ENCODE assay signal across 8 cellular contexts in the genomic region with DNA sequence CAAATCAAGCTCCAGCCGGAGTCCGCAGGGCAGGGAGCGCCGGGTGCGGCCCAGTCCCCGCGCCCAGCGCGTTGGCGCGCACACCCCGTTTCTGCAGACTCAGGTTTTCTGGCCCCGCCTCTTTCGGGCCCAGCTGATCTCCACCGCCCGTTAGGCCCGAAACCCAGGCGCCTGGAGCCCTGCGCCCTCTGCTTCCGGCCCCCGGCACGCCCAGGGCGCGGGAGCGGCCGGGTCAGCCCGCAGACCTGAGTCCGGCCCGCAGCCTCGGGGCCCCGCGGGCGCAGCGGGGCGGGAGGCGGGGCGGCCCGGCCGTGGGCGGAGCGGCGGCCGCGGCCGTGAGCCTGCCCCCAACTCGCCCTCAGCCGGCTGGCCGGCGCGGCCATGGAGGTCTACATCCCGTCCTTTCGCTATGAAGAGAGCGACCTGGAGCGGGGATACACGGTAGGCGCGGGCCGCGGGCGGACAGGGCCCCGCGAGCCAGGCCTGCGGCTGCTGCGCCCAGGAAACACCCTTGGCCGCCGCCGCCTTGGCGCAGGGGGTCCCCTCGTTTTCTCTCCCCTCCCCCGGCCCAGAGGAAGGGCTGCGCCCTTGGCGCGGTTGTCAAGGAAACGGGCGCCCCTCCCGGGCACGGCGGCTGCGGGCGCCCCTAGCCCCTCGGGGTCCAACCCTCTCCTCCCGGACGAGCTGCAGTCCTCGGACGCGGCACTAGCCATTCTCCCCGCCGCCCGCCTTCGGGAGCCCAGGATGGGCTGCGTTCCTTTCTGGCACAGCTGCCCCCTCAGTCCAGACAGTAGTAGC. TPM values are rescaled to one million over a fixed set of nuclear protein-coding genes. Genes with fewer than 3 reads are reported as not detected.
DNase-seq lines count a peak whose midpoint lies in the region; ATAC-seq and TF ChIP-seq lines count a peak whose summit lies in the region.

A gene with protein sequence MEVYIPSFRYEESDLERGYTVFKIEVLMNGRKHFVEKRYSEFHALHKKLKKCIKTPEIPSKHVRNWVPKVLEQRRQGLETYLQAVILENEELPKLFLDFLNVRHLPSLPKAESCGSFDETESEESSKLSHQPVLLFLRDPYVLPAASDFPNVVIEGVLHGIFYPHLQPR (plus strand): TSS at position 361 of the 798 bp plus-strand sequence. CDS start 21 bp downstream, at position 382.

- peak within 1 kb of the TSS; percentile 66 for H3K9ac ChIP-seq in endodermal cell (ENCODE audit: extremely low read depth, low read length, poor library complexity, severe bottlenecking)
- H3K9ac ChIP-seq in mesenchymal stem cell (ENCODE audit: low read length) = peak within 1 kb of the TSS; percentile 94

- no peaks in the 10 kb centered on the region for H3K36me3 ChIP-seq in endodermal cell (ENCODE audit: control insufficient read depth, insufficient read depth, low read length)
- no peaks in the 10 kb centered on the region for H3K36me3 ChIP-seq in mesenchymal stem cell (ENCODE audit: control insufficient read depth in 1 of 2, insufficient read depth in 2 of 2, low read depth in 1 of 2, low read length in 2 of 2)

- peak within 1 kb of the TSS; percentile 90 for H2AFZ ChIP-seq in mesenchymal stem cell (ENCODE audit: low read depth, low read length)

- H3K27me3 ChIP-seq in endodermal cell (ENCODE audit: control insufficient read depth, insufficient read depth, low read length, poor library complexity, severe bottlenecking) (no peaks in the 10 kb centered on the region), mesenchymal stem cell (ENCODE audit: control insufficient read depth in 1 of 2, insufficient read depth in 1 of 2, low read length in 2 of 2) (no peaks in the 10 kb centered on the region)

- peak; percentile 80 for ATAC-seq in GM19025 (IDR thresholded peaks at IDR 0.05; ENCODE audit: low read depth, unreplicated experiment)
- peak; percentile 84 for ATAC-seq in HG03175 (IDR thresholded peaks at IDR 0.05; ENCODE audit: unreplicated experiment)

- peak within 1 kb of the TSS; percentile 92 to 98 for H3K18ac ChIP-seq in mesenchymal stem cell (ENCODE audit: low read depth in 1 of 2, low read length in 2 of 2)

- peak within 1 kb of the TSS; percentile 96 for H2BK5ac ChIP-seq in mesenchymal stem cell (ENCODE audit: low read depth, low read length, poor library complexity, severe bottlenecking)

- H3K27ac Mint-ChIP-seq in endodermal cell = peak within 1 kb of the TSS; percentile 82

- peaks cover 16% of the 10 kb centered on the region for H3K27me3 Mint-ChIP-seq in endodermal cell (ENCODE audit: insufficient read depth)

- peak within 1 kb of the TSS; percentile 89 for H4K91ac ChIP-seq in mesenchymal stem cell (ENCODE audit: low read length)

- H3K4ac ChIP-seq in mesenchymal stem cell (ENCODE audit: low read depth in 1 of 2, low read length in 2 of 2) = peak within 1 kb of the TSS; percentile 47 to 87

- WGBS in endodermal cell (ENCODE audit: insufficient coverage in 1 of 2, insufficient read length in 1 of 2), 2 experiments = 0 to 2% methylated on average over 19 to 91 of the region's 91 CpGs
- under 1% methylated on average over 65 of the region's 91 CpGs for WGBS in mesenchymal stem cell

- peak within 1 kb of the TSS in 1 of 2 experiments; percentile 90 for H2BK12ac ChIP-seq in mesenchymal stem cell (ENCODE audit: low read length in 2 of 2)

- peak within 1 kb of the TSS in 1 of 2 experiments; percentile 34 for H3K23ac ChIP-seq in mesenchymal stem cell (ENCODE audit: low read length in 2 of 2)

- H3K9me3 ChIP-seq in endodermal cell (ENCODE audit: control insufficient read depth, low read length) (peaks cover 4% of the 10 kb centered on the region), mesenchymal stem cell (ENCODE audit: control insufficient read depth, low read length) (no peaks in the 10 kb centered on the region)

- H2BK120ac ChIP-seq in mesenchymal stem cell (ENCODE audit: low read depth, low read length) = peak within 1 kb of the TSS; percentile 97

- H3K27ac ChIP-seq in endodermal cell (ENCODE audit: low read depth, low read length) (peak within 1 kb of the TSS; percentile 88), mesenchymal stem cell (ENCODE audit: low read length, poor library complexity, severe bottlenecking) (peak within 1 kb of the TSS; percentile 94)

- no peaks in the 10 kb centered on the region for H3K9me3 Mint-ChIP-seq in endodermal cell

- peak within 1 kb of the TSS; percentile 90 for H4K8ac ChIP-seq in mesenchymal stem cell (ENCODE audit: low read length)

- H3K4me1 ChIP-seq in endodermal cell (ENCODE audit: control insufficient read depth, insufficient read depth, low read length) (peaks cover 12% of the 10 kb centered on the region), mesenchymal stem cell (ENCODE audit: control insufficient read depth, insufficient read depth, low read depth, low read length) (peaks cover 4% of the 10 kb centered on the region)

- H3K4me3 ChIP-seq in endodermal cell (ENCODE audit: low read length) = peak within 1 kb of the TSS; percentile 87
- H3K4me3 ChIP-seq in mesenchymal stem cell (ENCODE audit: insufficient read depth in 1 of 2, low read depth in 1 of 2, low read length in 2 of 2) = peak within 1 kb of the TSS; percentile 88 to 96

- TF ChIP-seq CTCF in endodermal cell (conservative IDR thresholded peaks at IDR 0.05) = no peak

- H3K4me1 Mint-ChIP-seq in endodermal cell = peaks cover 31% of the 10 kb centered on the region

- H3K4me2 ChIP-seq in mesenchymal stem cell (ENCODE audit: low read length, poor library complexity, severe bottlenecking) = peak within 1 kb of the TSS; percentile 86

- H3K14ac ChIP-seq in mesenchymal stem cell (ENCODE audit: low read length in 2 of 2) = peak within 1 kb of the TSS in 1 of 2 experiments; percentile 73

- H2BK15ac ChIP-seq in mesenchymal stem cell (ENCODE audit: low read depth, poor library complexity, severe bottlenecking) = peak within 1 kb of the TSS; percentile 99

- DNase-seq in Ammon's horn (ENCODE audit: low spot score) (peak; percentile 78), NCI-H774 (lab: John Stamatoyannopoulos, UW) (peak; percentile 76), endodermal cell (peak; percentile 90), mesenchymal stem cell (peak; percentile 71)
- peak in 2 of 3 experiments; percentile 15 to 50 for DNase-seq in activated CD8-positive, alpha-beta memory T cell treated with anti-CD3 and anti-CD28 coated beads for 48 hours (ENCODE audit: low read depth in 2 of 3, low spot score in 2 of 3)
- peak; percentile 44 for DNase-seq in stimulated activated CD8-positive, alpha-beta memory T cell treated with anti-CD3 and anti-CD28 coated beads, Interleukin-12 subunit alpha, Interleukin-12 subunit beta, amount 100 ng/mL, for 1 hour (ENCODE audit: low read depth)

- peaks cover 2% of the 10 kb centered on the region for H3K36me3 Mint-ChIP-seq in endodermal cell (ENCODE audit: low read depth)

- H3K79me1 ChIP-seq in mesenchymal stem cell (replicated peaks; ENCODE audit: low read length, poor library complexity, severe bottlenecking) = peaks cover 7% of the 10 kb centered on the region

- peak within 1 kb of the TSS; percentile 80 for H3K4me3 Mint-ChIP-seq in endodermal cell

- no peak within 1 kb of the TSS for H2AK5ac ChIP-seq in mesenchymal stem cell (ENCODE audit: low read length, severe bottlenecking)

RNA-seq across cellular contexts. Expression of the gene that starts here (rescaled TPM):
- 10 to 100 TPM; 39.4 to 56.2 TPM for total RNA-seq in endodermal cell
- polyA plus RNA-seq in endodermal cell (2013, experiment 1 of 2) = 22.2 TPM
- 25.9 TPM for polyA plus RNA-seq in endodermal cell (2013, experiment 2 of 2)
- 22.7 TPM for polyA plus RNA-seq in mesenchymal stem cell (2013, experiment 1 of 2)
- polyA plus RNA-seq in mesenchymal stem cell (2013, experiment 2 of 2) = 25.6 TPM

Comparison
In these comparisons a context has a peak if more than half of its experiments do, and no peak if none do; other contexts are left out.
1. Peak in every context shown above with its lines: DNase-seq, ATAC-seq, H3K4me3 ChIP-seq and H3K27ac ChIP-seq.
2. DNase-seq: peak in every context shown above with its lines; median percentile 90 in endodermal cell; 78 in Ammon's horn; 76 in NCI-H774; 71 in mesenchymal stem cell; 44 in stimulated activated CD8-positive, alpha-beta memory T cell treated with anti-CD3 and anti-CD28 coated beads, Interleukin-12 subunit alpha, Interleukin-12 subunit beta, amount 100 ng/mL, for 1 hour; 32 in activated CD8-positive, alpha-beta memory T cell treated with anti-CD3 and anti-CD28 coated beads for 48 hours.